ENCODE assay signal across 27 cellular contexts in genomic region chr3:142943870-142944269, GRCh38. TPM values are rescaled to one million over a fixed set of nuclear protein-coding genes. Genes with fewer than 3 reads are reported as not detected.
DNase-seq lines count a peak whose midpoint lies in the region; ATAC-seq and TF ChIP-seq lines count a peak whose summit lies in the region.
"Had no signal": no experiment of that assay in that cellular context is flagged by ENCODE, and none has a peak within 500 bp of the region (broad histone marks: within the 10 kb centered on the region; RNA-seq: fewer than 3 reads in every experiment).

No MANE protein-coding gene starts in this region.

- H3K36me3 Mint-ChIP-seq in activated T-cell treated with anti-CD3 and anti-CD28 coated beads, Interleukin-2, amount 50 U/mL, for 4 hours (ENCODE audit: insufficient read depth) = no peaks in the 10 kb centered on the region
- H3K36me3 Mint-ChIP-seq in IgD-negative memory B cell = no peaks in the 10 kb centered on the region
- no peaks in the 10 kb centered on the region for H3K36me3 Mint-ChIP-seq in stimulated activated effector memory CD8-positive, alpha-beta T cell treated with anti-CD3 and anti-CD28 coated beads, Interleukin-12 subunit alpha, Interleukin-12 subunit beta, amount 100 ng/mL, for 72 hours

- H3K27ac ChIP-seq in mammary epithelial cell (ENCODE audit: insufficient read depth, low read depth, low read length) = no peak overlapping the region
- H3K27ac ChIP-seq: BLaER1 treated with 17β-estradiol and CSF1 and Interleukin-3, amounts not matched to agents 10 nM and 100 nM; dorsolateral prefrontal cortex; gastroesophageal sphincter; ovary had no signal

- H3K4me3 Mint-ChIP-seq in activated T-cell treated with anti-CD3 and anti-CD28 coated beads, Interleukin-2, amount 50 U/mL, for 4 hours = peak overlapping the region; percentile 53
- peak overlapping the region; percentile 27 to 76 (median 62) for H3K4me3 Mint-ChIP-seq in IgD-negative memory B cell
- peak overlapping the region; percentile 57 for H3K4me3 Mint-ChIP-seq in stimulated activated effector memory CD8-positive, alpha-beta T cell treated with anti-CD3 and anti-CD28 coated beads, Interleukin-12 subunit alpha, Interleukin-12 subunit beta, amount 100 ng/mL, for 72 hours

- H3K4me1 Mint-ChIP-seq in activated T-cell treated with anti-CD3 and anti-CD28 coated beads, Interleukin-2, amount 50 U/mL, for 4 hours (ENCODE audit: low read depth) = peaks cover 10% of the 10 kb centered on the region
- H3K4me1 Mint-ChIP-seq in IgD-negative memory B cell = peaks cover 10 to 13% (median 10%) of the 10 kb centered on the region in 3 donors
- H3K4me1 Mint-ChIP-seq in stimulated activated effector memory CD8-positive, alpha-beta T cell treated with anti-CD3 and anti-CD28 coated beads, Interleukin-12 subunit alpha, Interleukin-12 subunit beta, amount 100 ng/mL, for 72 hours = peaks cover 21% of the 10 kb centered on the region

- intact Hi-C loops in mammary epithelial cell (cut with micrococcal nuclease) = no loop called here

- no peak overlapping the region for H2AFZ ChIP-seq in mammary epithelial cell (ENCODE audit: low read depth, low read length)

- dilution Hi-C loops in mammary epithelial cell (cut with HindIII; ENCODE audit: low sequenced_read_pairs) = no loop called here

- no peak for DNase-seq in activated T-cell treated with anti-CD3 and anti-CD28 coated beads, Interleukin-2, amount 50 U/mL, for 4 hours
- DNase-seq in activated T-cell treated with anti-CD3 and anti-CD28 coated beads, Interleukin-2, amount 50 U/mL, for 48 hours = no peak
- DNase-seq in mammary epithelial cell (peak; percentile 57), omental fat pad (ENCODE audit: low spot score) (no peak), NCI-H2081 treated with DMSO at 0.1 percent for 48 hours (lab: John Stamatoyannopoulos, UW) (no peak), dedifferentiated amniotic fluid mesenchymal stem cell (ENCODE audit: extremely low spot score) (no peak)
- no peak for DNase-seq in stimulated activated effector memory CD8-positive, alpha-beta T cell treated with anti-CD3 and anti-CD28 coated beads, Interleukin-12 subunit alpha, Interleukin-12 subunit beta, amount 100 ng/mL, for 72 hours (ENCODE audit: low spot score in 2 of 2)
- DNase-seq: activated CD4-positive, alpha-beta T cell treated with anti-CD3 and anti-CD28 coated beads for 4 hours; activated CD8-positive, alpha-beta memory T cell treated with anti-CD3 and anti-CD28 coated beads, Interleukin-2, amount 50 U/mL, for 48 hours; activated naive CD4-positive, alpha-beta T cell treated with Interleukin-2 at 50 U/mL for 16 hours; amniotic stem cell; dorsolateral prefrontal cortex; erythroblast; NCI-H1105 treated with DMSO at 0.1 percent for 48 hours; NCI-H524; ovary; right cardiac atrium; RPMI8226; stimulated activated CD4-positive, alpha-beta T cell treated with anti-CD3 and anti-CD28 coated beads, Interleukin-15, amount 100 ng/mL, for 24 hours had no signal

- TF ChIP-seq CTCF in mammary epithelial cell (conservative IDR thresholded peaks at IDR 0.05 in 1 of 2, IDR thresholded peaks at IDR 0.05 in 1 of 2; ENCODE audit: extremely low read depth in 1 of 2, insufficient read depth in 1 of 2, low read depth in 1 of 2, low read length in 2 of 2) (no peak), omental fat pad (IDR thresholded peaks at IDR 0.05) (no peak)

- no peaks in the 10 kb centered on the region for H3K36me3 ChIP-seq in mammary epithelial cell (ENCODE audit: insufficient read depth, low read length)
- H3K36me3 ChIP-seq: BLaER1 treated with 17β-estradiol and CSF1 and Interleukin-3, amounts not matched to agents 10 nM and 100 nM; gastroesophageal sphincter; HAP-1; ovary had no signal

- H3K27me3 ChIP-seq in mammary epithelial cell (ENCODE audit: insufficient read depth, low read length) = no peaks in the 10 kb centered on the region
- H3K27me3 ChIP-seq: BLaER1 treated with 17β-estradiol and CSF1 and Interleukin-3, amounts not matched to agents 10 nM and 100 nM; ovary had no signal

- H4K20me1 ChIP-seq in mammary epithelial cell (ENCODE audit: insufficient read depth, low read length) = no peaks in the 10 kb centered on the region
- H4K20me1 ChIP-seq: BLaER1 treated with 17β-estradiol and CSF1 and Interleukin-3, amounts not matched to agents 10 nM and 100 nM had no signal

- in situ Hi-C loops in mammary epithelial cell (cut with MboI; ENCODE audit: low sequenced_read_pairs in 2 of 2) = no loop called here

- peaks cover 19% of the 10 kb centered on the region for H3K27me3 Mint-ChIP-seq in activated T-cell treated with anti-CD3 and anti-CD28 coated beads, Interleukin-2, amount 50 U/mL, for 4 hours (ENCODE audit: low read depth)
- peaks cover 19% of the 10 kb centered on the region for H3K27me3 Mint-ChIP-seq in IgD-negative memory B cell

- no peak overlapping the region for H3K9ac ChIP-seq in mammary epithelial cell (ENCODE audit: insufficient read depth, low read length)
- H3K9ac ChIP-seq: BLaER1 treated with 17β-estradiol and CSF1 and Interleukin-3, amounts not matched to agents 10 nM and 100 nM had no signal

- no peak overlapping the region for H3K4me2 ChIP-seq in mammary epithelial cell (ENCODE audit: insufficient read depth, low read depth, low read length)

- CTCF ChIA-PET in mammary epithelial cell (lab: Charles Lee; ENCODE audit: low non-redundant PET) = no interaction called here

- H3K4me1 ChIP-seq in mammary epithelial cell (ENCODE audit: insufficient read depth, low read length) = peaks cover 6% of the 10 kb centered on the region

- no peak overlapping the region for H3K27ac Mint-ChIP-seq in IgD-negative memory B cell
- peak overlapping the region; percentile 80 for H3K27ac Mint-ChIP-seq in stimulated activated effector memory CD8-positive, alpha-beta T cell treated with anti-CD3 and anti-CD28 coated beads, Interleukin-12 subunit alpha, Interleukin-12 subunit beta, amount 100 ng/mL, for 72 hours

- peak in 1 of 2 donors; percentile 47 for ATAC-seq in activated T-cell treated with anti-CD3 and anti-CD28 coated beads, Interleukin-2, amount 50 U/mL, for 4 hours
- ATAC-seq in stimulated activated effector memory CD8-positive, alpha-beta T cell treated with anti-CD3 and anti-CD28 coated beads, Interleukin-12 subunit alpha, Interleukin-12 subunit beta, amount 100 ng/mL, for 72 hours = peak; percentile 55
- no peak for ATAC-seq in omental fat pad (ENCODE audit: low FRiP score)
- ATAC-seq: gastroesophageal sphincter, right cardiac atrium had no signal

- H3K4me3 ChIP-seq in mammary epithelial cell (replicated peaks in 1 of 3; ENCODE audit: insufficient read depth in 1 of 3, low read depth in 2 of 3, low read length in 3 of 3) = no peak overlapping the region
- H3K4me3 ChIP-seq: BLaER1 treated with 17β-estradiol and CSF1 and Interleukin-3, amounts not matched to agents 10 nM and 100 nM; dorsolateral prefrontal cortex; gastroesophageal sphincter; HAP-1; ovary had no signal

- H3K79me2 ChIP-seq in mammary epithelial cell (ENCODE audit: insufficient read depth, low read length) = no peaks in the 10 kb centered on the region

- BruUV-seq in mammary epithelial cell (replicated peaks; lab: Mats Ljungman, UMichigan) = no TSS peak

- no peaks in the 10 kb centered on the region for H3K9me3 ChIP-seq in mammary epithelial cell (replicated peaks; ENCODE audit: insufficient read depth, low read length)
- H3K9me3 ChIP-seq: gastroesophageal sphincter, HAP-1, ovary had no signal

- H3K9me3 Mint-ChIP-seq in activated T-cell treated with anti-CD3 and anti-CD28 coated beads, Interleukin-2, amount 50 U/mL, for 4 hours = no peaks in the 10 kb centered on the region
- H3K9me3 Mint-ChIP-seq in IgD-negative memory B cell = peaks cover 0 to 3% (median 0%) of the 10 kb centered on the region in 3 donors
- no peaks in the 10 kb centered on the region for H3K9me3 Mint-ChIP-seq in stimulated activated effector memory CD8-positive, alpha-beta T cell treated with anti-CD3 and anti-CD28 coated beads, Interleukin-12 subunit alpha, Interleukin-12 subunit beta, amount 100 ng/mL, for 72 hours

RNA-seq across cellular contexts. Expression of gene PAQR9, which starts 19.6 kb away (rescaled TPM):
- not detected for total RNA-seq in activated T-cell treated with anti-CD3 and anti-CD28 coated beads, Interleukin-2, amount 50 U/mL, for 4 hours
- polyA plus RNA-seq in IgD-negative memory B cell (not detected), mammary epithelial cell (0.05 TPM)
- total RNA-seq in mammary epithelial cell (not detected), omental fat pad (1 to 10 TPM in 1 of 4 donors, under 1 TPM in 1, not detected in 2; 0.93 to 1.8 TPM)
- polyA minus RNA-seq in mammary epithelial cell = 0.41 TPM
- total RNA-seq: gastroesophageal sphincter, LHCN-M2, lung microvascular endothelial cell, myocyte, urinary bladder had no signal

RNA-seq across cellular contexts. Expression of gene PCOLCE2, which starts 55.0 kb away (rescaled TPM):
- under 1 TPM; 0.21 to 0.57 (median 0.43) TPM for total RNA-seq in activated T-cell treated with anti-CD3 and anti-CD28 coated beads, Interleukin-2, amount 50 U/mL, for 4 hours
- polyA plus RNA-seq in IgD-negative memory B cell (not detected), mammary epithelial cell (2.9 TPM)
- total RNA-seq in mammary epithelial cell (1 to 10 TPM; 2.8 to 3.5 TPM), omental fat pad (100 to 1,000 TPM in 3 of 4 donors, 10 to 100 TPM in 1; 70.3 to 238 (median 159) TPM)
- polyA minus RNA-seq in mammary epithelial cell = 11.0 TPM
- total RNA-seq: lung microvascular endothelial cell had no signal

RNA-seq across cellular contexts. Expression of gene U2SURP, which starts 57.5 kb away (rescaled TPM):
- total RNA-seq in activated T-cell treated with anti-CD3 and anti-CD28 coated beads, Interleukin-2, amount 50 U/mL, for 4 hours = 100 to 1,000 TPM; 156 to 178 (median 170) TPM
- polyA plus RNA-seq in IgD-negative memory B cell (114 TPM), mammary epithelial cell (36.1 TPM)
- total RNA-seq in mammary epithelial cell (100 to 1,000 TPM in 1 of 2 donors, 10 to 100 TPM in 1; 76.7 to 122 TPM), omental fat pad (100 to 1,000 TPM in 1 of 4 donors, 10 to 100 TPM in 3; 59.5 to 106 (median 73.9) TPM)
- 17.1 TPM for polyA minus RNA-seq in mammary epithelial cell

Comparison
In these comparisons a context has a peak if more than half of its experiments do, and no peak if none do; other contexts are left out.
1. RNA of gene PCOLCE2, which starts 55.0 kb away (total RNA-seq): 70.3 to 238 TPM in omental fat pad; 2.8 to 3.5 TPM in mammary epithelial cell and 0.21 to 0.57 TPM in activated T-cell treated with anti-CD3 and anti-CD28 coated beads, Interleukin-2, amount 50 U/mL, for 4 hours; every median in the first group is over 10 times any median in the second.
2. Peak in every context shown above with its lines, with median percentiles within 50 percentile points of each other: H3K4me3 Mint-ChIP-seq.